1 cellular context compared by ENCODE assay signal in genomic region chr3:196660381-196661166, GRCh38.
A peak's percentile ranks its signal among the peaks of the same experiment; 100 is the strongest.
TF ChIP-seq lines count a peak whose summit lies in the region.

No MANE protein-coding gene starts in this region.

TF ChIP-seq in HepG2, 621 proteins besides CTCF, POLR2A, EP300 and RAD21:
- TF ChIP-seq CAMTA2 (CRISPR knock-in tag; IDR thresholded peaks at IDR 0.05; ENCODE audit: borderline replicate concordance) (no peak), ARNTL (CRISPR knock-in tag; IDR thresholded peaks at IDR 0.05) (0 out of 2 replicates have a peak, but pooled peaks have one; percentile 28), ZNF343 (CRISPR knock-in tag; IDR thresholded peaks at IDR 0.05) (no peak), ZEB1 (IDR thresholded peaks at IDR 0.05; ENCODE audit: insufficient replicate concordance, low read depth) (no peak), ZC3H4 (CRISPR knock-in tag; IDR thresholded peaks at IDR 0.05; ENCODE audit: borderline replicate concordance) (no peak), SMARCE1 (IDR thresholded peaks at IDR 0.05; ENCODE audit: borderline replicate concordance) (no peak), MAX (IDR thresholded peaks at IDR 0.05) (0 out of 2 replicates have a peak, but pooled peaks have one; percentile 27)
- TF ChIP-seq, protein P1, sequence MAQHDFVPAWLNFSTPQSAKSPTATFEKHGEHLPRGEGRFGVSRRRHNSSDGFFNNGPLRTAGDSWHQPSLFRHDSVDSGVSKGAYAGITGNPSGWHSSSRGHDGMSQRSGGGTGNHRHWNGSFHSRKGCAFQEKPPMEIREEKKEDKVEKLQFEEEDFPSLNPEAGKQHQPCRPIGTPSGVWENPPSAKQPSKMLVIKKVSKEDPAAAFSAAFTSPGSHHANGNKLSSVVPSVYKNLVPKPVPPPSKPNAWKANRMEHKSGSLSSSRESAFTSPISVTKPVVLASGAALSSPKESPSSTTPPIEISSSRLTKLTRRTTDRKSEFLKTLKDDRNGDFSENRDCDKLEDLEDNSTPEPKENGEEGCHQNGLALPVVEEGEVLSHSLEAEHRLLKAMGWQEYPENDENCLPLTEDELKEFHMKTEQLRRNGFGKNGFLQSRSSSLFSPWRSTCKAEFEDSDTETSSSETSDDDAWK (CRISPR knock-in tag; IDR thresholded peaks at IDR 0.05): no peak
